ENCODE assay signal across 8 cellular contexts in the genomic region with DNA sequence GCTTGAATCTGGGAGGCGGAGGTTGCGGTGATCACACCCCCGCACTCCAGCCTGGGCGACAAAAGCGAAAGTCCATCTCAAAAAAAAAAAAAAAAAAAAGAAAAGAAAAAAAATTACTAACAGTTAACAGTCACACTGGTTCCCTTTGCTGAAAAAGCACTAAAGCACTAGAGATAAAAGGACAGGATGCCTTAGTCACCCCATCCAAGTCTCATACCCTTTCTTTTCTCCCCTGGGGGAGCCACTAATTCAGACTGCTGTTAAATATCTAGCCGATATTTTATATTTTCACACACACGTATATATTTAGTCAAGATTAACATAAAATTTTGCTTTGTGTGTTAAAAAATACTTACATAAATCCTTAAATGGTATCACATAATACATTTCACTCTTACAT.
"Had no signal": no experiment of that assay in that cellular context is flagged by ENCODE, and none has a peak within 500 bp of the region (broad histone marks: within the 10 kb centered on the region; RNA-seq: fewer than 3 reads in every experiment).

No MANE protein-coding gene starts in this region.

- H3K36me3 Mint-ChIP-seq: IgD-negative memory B cell had no signal

- ATAC-seq: HCT116, HepG2 had no signal

- H3K4me3 Mint-ChIP-seq: HFFc6, IgD-negative memory B cell had no signal

- H3K9me3 Mint-ChIP-seq: HFFc6 had no signal

- H3K27me3 Mint-ChIP-seq: IgD-negative memory B cell had no signal

- H3K9me3 ChIP-seq: HAP-1 had no signal

- H3K4me3 ChIP-seq: GM23248, HAP-1 had no signal

- H3K4me1 ChIP-seq: HAP-1 had no signal

- DNase-seq: GM23248, GOT3, H7, HFFc6 had no signal

- H3K27ac ChIP-seq: GM23248 had no signal

- H3K36me3 ChIP-seq: HAP-1 had no signal

- H3K9ac ChIP-seq: GM23248 had no signal

- H3K27ac Mint-ChIP-seq: HFFc6, IgD-negative memory B cell had no signal
